21 cellular contexts compared by ENCODE assay signal in genomic region chr4:35201403-35201802, GRCh38.
"Had no signal": no experiment of that assay in that cellular context is flagged by ENCODE, and none has a peak within 500 bp of the region (broad histone marks: within the 10 kb centered on the region; RNA-seq: fewer than 3 reads in every experiment).

No MANE protein-coding gene starts in this region.

- ATAC-seq: left colon; left ventricle myocardium superior; lower lobe of right lung; naive thymus-derived CD8-positive, alpha-beta T cell; right cardiac atrium; stimulated activated naive B cell treated with anti-CD40 and anti-IgM and Interleukin-4, amounts not matched to agents 10 μg/mL and 1 μg/mL and 100 μg/mL, for 72 hours had no signal

- H3K27ac Mint-ChIP-seq: immature natural killer cell; naive thymus-derived CD8-positive, alpha-beta T cell; nephron progenitor cell; stimulated activated naive B cell treated with anti-CD40 and anti-IgM and Interleukin-4, amounts not matched to agents 10 μg/mL and 1 μg/mL and 100 μg/mL, for 72 hours; type B pancreatic cell had no signal

- DNase-seq: dorsolateral prefrontal cortex; effector CD4-positive, alpha-beta T cell; hypothalamus; immature natural killer cell; islet precursor cell; kidney glomerular epithelial cell; left colon; left ventricle myocardium superior; lower lobe of right lung; naive thymus-derived CD8-positive, alpha-beta T cell; nephron progenitor cell; nucleus accumbens; right cardiac atrium; spleen; stimulated activated CD4-positive, alpha-beta T cell treated with anti-CD3 and anti-CD28 coated beads, Interleukin-4, amount 100 ng/mL, for 4 hours; stimulated activated naive B cell treated with anti-CD40 and anti-IgM and Interleukin-4, amounts not matched to agents 10 μg/mL and 1 μg/mL and 100 μg/mL, for 72 hours; stomach; tibial artery had no signal

- H3K4me3 ChIP-seq: dorsolateral prefrontal cortex, lower lobe of right lung, prostate gland, skin epidermis, spleen, stomach, tibial artery had no signal

- H3K4me1 Mint-ChIP-seq: immature natural killer cell; naive thymus-derived CD8-positive, alpha-beta T cell; nephron progenitor cell; stimulated activated naive B cell treated with anti-CD40 and anti-IgM and Interleukin-4, amounts not matched to agents 10 μg/mL and 1 μg/mL and 100 μg/mL, for 72 hours had no signal

- H3K27me3 Mint-ChIP-seq: naive thymus-derived CD8-positive, alpha-beta T cell; stimulated activated naive B cell treated with anti-CD40 and anti-IgM and Interleukin-4, amounts not matched to agents 10 μg/mL and 1 μg/mL and 100 μg/mL, for 72 hours; type B pancreatic cell had no signal

- H3K36me3 Mint-ChIP-seq: immature natural killer cell; naive thymus-derived CD8-positive, alpha-beta T cell; stimulated activated naive B cell treated with anti-CD40 and anti-IgM and Interleukin-4, amounts not matched to agents 10 μg/mL and 1 μg/mL and 100 μg/mL, for 72 hours; type B pancreatic cell had no signal

- H3K4me1 ChIP-seq: lower lobe of right lung, prostate gland, spleen, stomach, tibial artery had no signal

- H3K27me3 ChIP-seq: dorsolateral prefrontal cortex, spleen, stomach, tibial artery had no signal

- H3K27ac ChIP-seq: dorsolateral prefrontal cortex, lower lobe of right lung, prostate gland, skin epidermis, spleen, stomach, tibial artery had no signal

- H3K36me3 ChIP-seq: lower lobe of right lung, prostate gland, spleen, stomach, tibial artery had no signal

- H3K4me3 Mint-ChIP-seq: immature natural killer cell; naive thymus-derived CD8-positive, alpha-beta T cell; nephron progenitor cell; stimulated activated naive B cell treated with anti-CD40 and anti-IgM and Interleukin-4, amounts not matched to agents 10 μg/mL and 1 μg/mL and 100 μg/mL, for 72 hours; type B pancreatic cell had no signal

- H3K9me3 ChIP-seq: prostate gland had no signal
